12 cellular contexts compared by ENCODE assay signal in the genomic region with DNA sequence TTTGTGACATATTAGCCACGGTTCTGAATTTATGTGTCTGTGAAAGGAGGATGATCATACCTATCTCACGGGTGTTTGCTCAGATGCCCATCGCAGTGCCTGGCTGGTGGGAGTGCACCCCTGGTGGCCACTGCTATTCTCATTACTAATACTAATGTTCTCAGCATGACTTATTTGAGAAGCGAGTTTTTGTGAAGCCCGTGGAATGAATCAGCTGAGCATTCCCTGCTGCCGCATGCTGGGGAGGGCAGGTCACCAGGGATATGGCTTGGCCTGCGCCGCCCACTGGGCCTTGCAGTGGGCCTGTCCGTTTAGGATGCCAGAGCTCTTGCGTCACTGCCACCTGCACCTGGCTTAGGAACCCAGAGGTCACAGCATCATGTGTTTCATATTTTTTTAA. TPM values are rescaled to one million over a fixed set of nuclear protein-coding genes. Genes with fewer than 3 reads are reported as not detected.
A peak's percentile ranks its signal among the peaks of the same experiment; 100 is the strongest.
DNase-seq lines count a peak whose midpoint lies in the region; ATAC-seq and TF ChIP-seq lines count a peak whose summit lies in the region.
"Had no signal": no experiment of that assay in that cellular context is flagged by ENCODE, and none has a peak within 500 bp of the region (broad histone marks: within the 10 kb centered on the region; RNA-seq: fewer than 3 reads in every experiment).

No MANE protein-coding gene starts in this region.

- peak in 1 of 2 donors; percentile 53 for DNase-seq in cardiac muscle cell (ENCODE audit: low read depth in 1 of 2, low spot score in 1 of 2)
- no peak for DNase-seq in right atrium auricular region (ENCODE audit: low spot score)
- DNase-seq in fibroblast of lung (ENCODE audit: low read depth in 2 of 2): peak; percentile 50 to 94
- peak; percentile 59 for DNase-seq in stromal cell of bone marrow (ENCODE audit: low read depth)
- DNase-seq in GM13976 (ENCODE audit: low spot score): no peak
- DNase-seq in CD4-positive, alpha-beta memory T cell: no peak
- DNase-seq: activated B cell treated with CpG ODN at 0.5 μM for 24 hours, small intestine had no signal

- H3K36me3 Mint-ChIP-seq in CD4-positive, alpha-beta memory T cell: no peaks in the 10 kb centered on the region

- no peaks in the 10 kb centered on the region for H3K27me3 Mint-ChIP-seq in CD4-positive, alpha-beta memory T cell
- H3K27me3 Mint-ChIP-seq: activated naive CD4-positive, alpha-beta T cell treated with anti-CD3 and anti-CD28 coated beads, Interleukin-2, amount 50 U/mL, for 24 hours had no signal

- H3K4me2 ChIP-seq in fibroblast of lung (ENCODE audit: extremely low read depth, insufficient read depth, low read length): no peak overlapping the region
- H3K4me2 ChIP-seq: BLaER1 had no signal

- no peaks in the 10 kb centered on the region for H3K9me3 Mint-ChIP-seq in CD4-positive, alpha-beta memory T cell
- H3K9me3 Mint-ChIP-seq: activated B cell treated with CpG ODN at 0.5 μM for 24 hours; activated naive CD4-positive, alpha-beta T cell treated with anti-CD3 and anti-CD28 coated beads, Interleukin-2, amount 50 U/mL, for 24 hours had no signal

- ATAC-seq in SK-N-SH treated with all-trans-retinoic acid at 6 μM for 48 hours (peak; percentile 45), GM21381 (IDR thresholded peaks at IDR 0.05; ENCODE audit: unreplicated experiment) (no peak)

- TF ChIP-seq CTCF in cardiac muscle cell (IDR thresholded peaks at IDR 0.05; ENCODE audit: low read depth, low read length): peak; percentile 33
- no peak for TF ChIP-seq CTCF in right atrium auricular region (IDR thresholded peaks at IDR 0.05)
- TF ChIP-seq CTCF in fibroblast of lung (conservative IDR thresholded peaks at IDR 0.05 in 1 of 2, IDR thresholded peaks at IDR 0.05 in 1 of 2; ENCODE audit: low read depth in 1 of 2, low read length in 2 of 2): peak; percentile 42 to 54
- no peak for TF ChIP-seq CTCF in GM13976 (IDR thresholded peaks at IDR 0.05; ENCODE audit: borderline replicate concordance, control extremely low read depth, extremely low read depth, insufficient read depth, missing control alignments)

- H4K20me1 ChIP-seq in fibroblast of lung (ENCODE audit: control insufficient read depth, extremely low read depth, insufficient read depth, low read length): no peaks in the 10 kb centered on the region
- H4K20me1 ChIP-seq: BLaER1 had no signal

- in situ Hi-C loops in GM13976 (cut with MboI; ENCODE audit: low sequenced_read_pairs, unreplicated experiment): no loop called here

- H2AFZ ChIP-seq in fibroblast of lung (ENCODE audit: low read length): no peak overlapping the region

- H3K27me3 ChIP-seq in cardiac muscle cell (no peaks in the 10 kb centered on the region), right atrium auricular region (no peaks in the 10 kb centered on the region), fibroblast of lung (ENCODE audit: control insufficient read depth, insufficient read depth, low read length) (no peaks in the 10 kb centered on the region)
- H3K27me3 ChIP-seq in CD4-positive, alpha-beta memory T cell (ENCODE audit: insufficient read depth, low read length): no peaks in the 10 kb centered on the region
- H3K27me3 ChIP-seq: BLaER1 had no signal

- intact Hi-C loops in CD4-positive, alpha-beta memory T cell (cut with micrococcal nuclease): no loop called here

- CTCF ChIA-PET in CD4-positive, alpha-beta memory T cell (lab: Charles Lee; ENCODE audit: partially characterized antibody): no interaction called here

- POLR2A ChIA-PET in CD4-positive, alpha-beta memory T cell (lab: Charles Lee; ENCODE audit: partially characterized antibody): no interaction called here

- no peaks in the 10 kb centered on the region for H3K9me3 ChIP-seq in cardiac muscle cell (ENCODE audit: low read depth)
- no peaks in the 10 kb centered on the region for H3K9me3 ChIP-seq in right atrium auricular region
- no peaks in the 10 kb centered on the region for H3K9me3 ChIP-seq in fibroblast of lung (ENCODE audit: control insufficient read depth, insufficient read depth, low read depth, low read length)
- no peaks in the 10 kb centered on the region for H3K9me3 ChIP-seq in CD4-positive, alpha-beta memory T cell (ENCODE audit: control insufficient read depth in 1 of 2, low read length in 2 of 2)
- H3K9me3 ChIP-seq: BLaER1 had no signal

- H3K4me1 ChIP-seq in cardiac muscle cell (ENCODE audit: low read depth) (no peaks in the 10 kb centered on the region), right atrium auricular region (no peaks in the 10 kb centered on the region), fibroblast of lung (ENCODE audit: control insufficient read depth, extremely low read depth, insufficient read depth, low read length) (peaks cover 5% of the 10 kb centered on the region)
- no peaks in the 10 kb centered on the region for H3K4me1 ChIP-seq in CD4-positive, alpha-beta memory T cell (ENCODE audit: insufficient read depth, low read length)

- no peaks in the 10 kb centered on the region for H3K4me1 Mint-ChIP-seq in CD4-positive, alpha-beta memory T cell
- H3K4me1 Mint-ChIP-seq: activated B cell treated with CpG ODN at 0.5 μM for 24 hours; activated naive CD4-positive, alpha-beta T cell treated with anti-CD3 and anti-CD28 coated beads, Interleukin-2, amount 50 U/mL, for 24 hours had no signal

- H3K4me3 Mint-ChIP-seq in CD4-positive, alpha-beta memory T cell: no peak overlapping the region
- H3K4me3 Mint-ChIP-seq: activated B cell treated with CpG ODN at 0.5 μM for 24 hours; activated naive CD4-positive, alpha-beta T cell treated with anti-CD3 and anti-CD28 coated beads, Interleukin-2, amount 50 U/mL, for 24 hours had no signal

- H3K27ac ChIP-seq in cardiac muscle cell (no peak overlapping the region), right atrium auricular region (no peak overlapping the region), fibroblast of lung (ENCODE audit: insufficient read depth, low read length) (peak overlapping the region; percentile 39)
- no peak overlapping the region for H3K27ac ChIP-seq in CD4-positive, alpha-beta memory T cell (ENCODE audit: low read depth, low read length)
- H3K27ac ChIP-seq: BLaER1 had no signal

- no peak overlapping the region for H3K27ac Mint-ChIP-seq in CD4-positive, alpha-beta memory T cell
- H3K27ac Mint-ChIP-seq: activated B cell treated with CpG ODN at 0.5 μM for 24 hours; activated naive CD4-positive, alpha-beta T cell treated with anti-CD3 and anti-CD28 coated beads, Interleukin-2, amount 50 U/mL, for 24 hours had no signal

- H3K9ac ChIP-seq in fibroblast of lung (ENCODE audit: insufficient read depth, low read length): no peak overlapping the region
- H3K9ac ChIP-seq: BLaER1 had no signal

- H3K4me3 ChIP-seq in cardiac muscle cell (no peak overlapping the region), right atrium auricular region (no peak overlapping the region), fibroblast of lung (replicated peaks in 1 of 4; ENCODE audit: control extremely low read depth in 1 of 4, insufficient read depth in 1 of 4, low read depth in 3 of 4, low read length in 4 of 4) (no peak overlapping the region)
- no peak overlapping the region for H3K4me3 ChIP-seq in CD4-positive, alpha-beta memory T cell (ENCODE audit: low read length in 2 of 2)
- H3K4me3 ChIP-seq: BLaER1 had no signal

- H3K36me3 ChIP-seq in cardiac muscle cell (peaks cover 53% of the 10 kb centered on the region), right atrium auricular region (peaks cover 100% of the 10 kb centered on the region), fibroblast of lung (ENCODE audit: control insufficient read depth, insufficient read depth, low read length) (peaks cover 55% of the 10 kb centered on the region)
- H3K36me3 ChIP-seq in CD4-positive, alpha-beta memory T cell (ENCODE audit: insufficient read depth, low read length): no peaks in the 10 kb centered on the region
- H3K36me3 ChIP-seq: BLaER1 had no signal

- peaks cover 19% of the 10 kb centered on the region for H3K79me2 ChIP-seq in fibroblast of lung (ENCODE audit: control insufficient read depth, insufficient read depth, low read length)

TF ChIP-seq in SK-N-SH treated with all-trans-retinoic acid at 6 μM for 48 hours, 23 proteins besides CTCF, POLR2A, EP300 and RAD21 (continues in another document):
- TF ChIP-seq CSDC2 (CRISPR knock-in tag; IDR thresholded peaks at IDR 0.05) (no peak), ESRRG (CRISPR knock-in tag; IDR thresholded peaks at IDR 0.05) (no peak), ZC3H10 (CRISPR knock-in tag; IDR thresholded peaks at IDR 0.05) (no peak)
- TF ChIP-seq, protein P1, sequence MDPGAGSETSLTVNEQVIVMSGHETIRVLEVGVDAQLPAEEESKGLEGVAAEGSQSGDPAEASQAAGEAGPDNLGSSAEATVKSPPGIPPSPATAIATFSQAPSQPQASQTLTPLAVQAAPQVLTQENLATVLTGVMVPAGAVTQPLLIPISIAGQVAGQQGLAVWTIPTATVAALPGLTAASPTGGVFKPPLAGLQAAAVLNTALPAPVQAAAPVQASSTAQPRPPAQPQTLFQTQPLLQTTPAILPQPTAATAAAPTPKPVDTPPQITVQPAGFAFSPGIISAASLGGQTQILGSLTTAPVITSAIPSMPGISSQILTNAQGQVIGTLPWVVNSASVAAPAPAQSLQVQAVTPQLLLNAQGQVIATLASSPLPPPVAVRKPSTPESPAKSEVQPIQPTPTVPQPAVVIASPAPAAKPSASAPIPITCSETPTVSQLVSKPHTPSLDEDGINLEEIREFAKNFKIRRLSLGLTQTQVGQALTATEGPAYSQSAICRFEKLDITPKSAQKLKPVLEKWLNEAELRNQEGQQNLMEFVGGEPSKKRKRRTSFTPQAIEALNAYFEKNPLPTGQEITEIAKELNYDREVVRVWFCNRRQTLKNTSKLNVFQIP (CRISPR knock-in tag; IDR thresholded peaks at IDR 0.05; ENCODE audit: borderline replicate concordance, low read depth): no peak

RNA-seq across cellular contexts. Expression of a gene that starts 16.8 kb away (rescaled TPM):
- total RNA-seq in cardiac muscle cell (167 and 245 TPM in 2 replicates), right atrium auricular region (10 to 100 TPM; 67.0 to 99.2 TPM), fibroblast of lung (378 and 428 TPM in 2 replicates)
- polyA plus RNA-seq in cardiac muscle cell (72.5 and 77.9 TPM in 2 replicates), fibroblast of lung (198 and 210 TPM in 2 replicates)
- polyA plus RNA-seq in fibroblast of lung (2012): 279 and 284 TPM in 2 replicates
- 222 and 235 TPM in 2 replicates for polyA minus RNA-seq in fibroblast of lung (ENCODE audit: low replicate concordance)
- 1 to 10 TPM in 1 of 2 experiments, under 1 TPM in 1; 0.58 to 1.5 TPM for total RNA-seq in CD4-positive, alpha-beta memory T cell
- polyA plus RNA-seq in CD4-positive, alpha-beta memory T cell: under 1 TPM in 1 of 2 donors, not detected in 1; 0.41 TPM

Comparison
In these comparisons a context has a peak if more than half of its experiments do, and no peak if none do; other contexts are left out.
1. CTCF ChIP-seq: peak in cardiac muscle cell (single experiment) and fibroblast of lung (2 of 2); none in right atrium auricular region (0 of 2) and GM13976 (single experiment).
2. DNase-seq: peak in fibroblast of lung (2 of 2) and stromal cell of bone marrow (single experiment); none in right atrium auricular region (single experiment), GM13976 (single experiment) and CD4-positive, alpha-beta memory T cell (0 of 5).
3. RNA of a gene that starts 16.8 kb away (total RNA-seq): 378 to 428 TPM in fibroblast of lung, 167 to 245 TPM in cardiac muscle cell and 67.0 to 99.2 TPM in right atrium auricular region; 0.58 to 1.5 TPM in CD4-positive, alpha-beta memory T cell; every median in the first group is over 10 times any median in the second.